4 cellular contexts compared by ENCODE assay signal in the genomic region with DNA sequence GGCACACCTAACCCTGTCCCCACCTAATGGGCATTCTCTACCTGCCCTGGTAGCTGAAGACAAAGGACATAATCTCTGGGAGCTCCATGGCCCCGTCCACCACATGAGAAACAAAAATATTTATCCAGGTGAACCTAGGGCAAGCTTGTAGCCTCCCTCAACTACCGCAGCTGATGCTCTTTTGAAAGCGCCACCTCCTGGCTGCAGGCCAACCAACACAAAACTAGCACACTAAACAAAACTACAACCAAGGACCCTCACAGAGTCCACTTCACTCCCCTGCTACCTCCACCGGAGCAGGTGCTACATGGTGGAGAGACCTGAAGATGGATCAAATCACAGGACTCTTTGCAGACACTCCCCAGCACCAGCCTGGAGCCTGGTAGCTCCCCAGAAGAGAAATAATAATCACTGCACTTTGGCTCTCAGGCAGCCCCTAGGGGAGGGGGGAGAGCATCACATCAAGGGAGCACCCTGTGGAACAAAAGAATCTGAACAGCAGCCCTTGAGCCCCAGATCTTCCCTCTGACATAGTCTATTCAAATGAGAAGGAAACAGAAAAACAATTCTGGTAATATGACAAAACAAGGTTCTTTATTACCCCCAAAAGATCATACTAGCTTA.
TF ChIP-seq lines count a peak whose summit lies in the region.

No MANE protein-coding gene starts in this region.

TF ChIP-seq in HepG2, 621 proteins besides CTCF, POLR2A, EP300 and RAD21:
- TF ChIP-seq STAG1 (CRISPR knock-in tag; IDR thresholded peaks at IDR 0.05) (peak; percentile 44), SMC3 (IDR thresholded peaks at IDR 0.05; ENCODE audit: low read length) (peak; percentile 28; the same call in 1 of the 2 replicates), THYN1 (CRISPR knock-in tag; IDR thresholded peaks at IDR 0.05; ENCODE audit: borderline replicate concordance, low read depth) (no peak)

TF ChIP-seq in GM23338, 12 proteins besides CTCF, POLR2A, EP300 and RAD21 (continues in another document):
- no peak for TF ChIP-seq ZNF114 (CRISPR knock-in tag; IDR thresholded peaks at IDR 0.05)
- TF ChIP-seq, protein P1, sequence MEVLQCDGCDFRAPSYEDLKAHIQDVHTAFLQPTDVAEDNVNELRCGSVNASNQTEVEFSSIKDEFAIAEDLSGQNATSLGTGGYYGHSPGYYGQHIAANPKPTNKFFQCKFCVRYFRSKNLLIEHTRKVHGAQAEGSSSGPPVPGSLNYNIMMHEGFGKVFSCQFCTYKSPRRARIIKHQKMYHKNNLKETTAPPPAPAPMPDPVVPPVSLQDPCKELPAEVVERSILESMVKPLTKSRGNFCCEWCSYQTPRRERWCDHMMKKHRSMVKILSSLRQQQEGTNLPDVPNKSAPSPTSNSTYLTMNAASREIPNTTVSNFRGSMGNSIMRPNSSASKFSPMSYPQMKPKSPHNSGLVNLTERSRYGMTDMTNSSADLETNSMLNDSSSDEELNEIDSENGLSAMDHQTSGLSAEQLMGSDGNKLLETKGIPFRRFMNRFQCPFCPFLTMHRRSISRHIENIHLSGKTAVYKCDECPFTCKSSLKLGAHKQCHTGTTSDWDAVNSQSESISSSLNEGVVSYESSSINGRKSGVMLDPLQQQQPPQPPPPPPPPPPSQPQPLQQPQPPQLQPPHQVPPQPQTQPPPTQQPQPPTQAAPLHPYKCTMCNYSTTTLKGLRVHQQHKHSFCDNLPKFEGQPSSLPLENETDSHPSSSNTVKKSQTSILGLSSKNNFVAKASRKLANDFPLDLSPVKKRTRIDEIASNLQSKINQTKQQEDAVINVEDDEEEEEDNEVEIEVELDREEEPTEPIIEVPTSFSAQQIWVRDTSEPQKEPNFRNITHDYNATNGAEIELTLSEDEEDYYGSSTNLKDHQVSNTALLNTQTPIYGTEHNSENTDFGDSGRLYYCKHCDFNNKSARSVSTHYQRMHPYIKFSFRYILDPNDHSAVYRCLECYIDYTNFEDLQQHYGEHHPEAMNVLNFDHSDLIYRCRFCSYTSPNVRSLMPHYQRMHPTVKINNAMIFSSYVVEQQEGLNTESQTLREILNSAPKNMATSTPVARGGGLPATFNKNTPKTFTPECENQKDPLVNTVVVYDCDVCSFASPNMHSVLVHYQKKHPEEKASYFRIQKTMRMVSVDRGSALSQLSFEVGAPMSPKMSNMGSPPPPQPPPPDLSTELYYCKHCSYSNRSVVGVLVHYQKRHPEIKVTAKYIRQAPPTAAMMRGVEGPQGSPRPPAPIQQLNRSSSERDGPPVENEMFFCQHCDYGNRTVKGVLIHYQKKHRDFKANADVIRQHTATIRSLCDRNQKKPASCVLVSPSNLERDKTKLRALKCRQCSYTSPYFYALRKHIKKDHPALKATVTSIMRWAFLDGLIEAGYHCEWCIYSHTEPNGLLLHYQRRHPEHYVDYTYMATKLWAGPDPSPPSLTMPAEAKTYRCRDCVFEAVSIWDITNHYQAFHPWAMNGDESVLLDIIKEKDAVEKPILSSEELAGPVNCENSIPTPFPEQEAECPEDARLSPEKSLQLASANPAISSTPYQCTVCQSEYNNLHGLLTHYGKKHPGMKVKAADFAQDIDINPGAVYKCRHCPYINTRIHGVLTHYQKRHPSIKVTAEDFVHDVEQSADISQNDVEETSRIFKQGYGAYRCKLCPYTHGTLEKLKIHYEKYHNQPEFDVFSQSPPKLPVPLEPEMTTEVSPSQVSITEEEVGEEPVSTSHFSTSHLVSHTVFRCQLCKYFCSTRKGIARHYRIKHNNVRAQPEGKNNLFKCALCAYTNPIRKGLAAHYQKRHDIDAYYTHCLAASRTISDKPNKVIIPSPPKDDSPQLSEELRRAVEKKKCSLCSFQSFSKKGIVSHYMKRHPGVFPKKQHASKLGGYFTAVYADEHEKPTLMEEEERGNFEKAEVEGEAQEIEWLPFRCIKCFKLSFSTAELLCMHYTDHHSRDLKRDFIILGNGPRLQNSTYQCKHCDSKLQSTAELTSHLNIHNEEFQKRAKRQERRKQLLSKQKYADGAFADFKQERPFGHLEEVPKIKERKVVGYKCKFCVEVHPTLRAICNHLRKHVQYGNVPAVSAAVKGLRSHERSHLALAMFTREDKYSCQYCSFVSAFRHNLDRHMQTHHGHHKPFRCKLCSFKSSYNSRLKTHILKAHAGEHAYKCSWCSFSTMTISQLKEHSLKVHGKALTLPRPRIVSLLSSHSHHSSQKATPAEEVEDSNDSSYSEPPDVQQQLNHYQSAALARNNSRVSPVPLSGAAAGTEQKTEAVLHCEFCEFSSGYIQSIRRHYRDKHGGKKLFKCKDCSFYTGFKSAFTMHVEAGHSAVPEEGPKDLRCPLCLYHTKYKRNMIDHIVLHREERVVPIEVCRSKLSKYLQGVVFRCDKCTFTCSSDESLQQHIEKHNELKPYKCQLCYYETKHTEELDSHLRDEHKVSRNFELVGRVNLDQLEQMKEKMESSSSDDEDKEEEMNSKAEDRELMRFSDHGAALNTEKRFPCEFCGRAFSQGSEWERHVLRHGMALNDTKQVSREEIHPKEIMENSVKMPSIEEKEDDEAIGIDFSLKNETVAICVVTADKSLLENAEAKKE (CRISPR knock-in tag; IDR thresholded peaks at IDR 0.05) = no peak
- TF ChIP-seq STAT1 (IDR thresholded peaks at IDR 0.05; ENCODE audit: unreplicated experiment) = no peak
- no peak for TF ChIP-seq CREB1 (CRISPR knock-in tag; IDR thresholded peaks at IDR 0.05; ENCODE audit: low read depth)
- no peak for TF ChIP-seq ZNF331 (CRISPR knock-in tag; IDR thresholded peaks at IDR 0.05; ENCODE audit: low read depth)
- no peak for TF ChIP-seq EZH2phosphoT487 (IDR thresholded peaks at IDR 0.05; ENCODE audit: unreplicated experiment)
- no peak for TF ChIP-seq JUNB (IDR thresholded peaks at IDR 0.05; ENCODE audit: unreplicated experiment)

TF ChIP-seq in WTC11, 78 proteins besides CTCF, POLR2A, EP300 and RAD21:
- TF ChIP-seq ETV6 (CRISPR knock-in tag; IDR thresholded peaks at IDR 0.05) = no peak
- TF ChIP-seq, protein P2, sequence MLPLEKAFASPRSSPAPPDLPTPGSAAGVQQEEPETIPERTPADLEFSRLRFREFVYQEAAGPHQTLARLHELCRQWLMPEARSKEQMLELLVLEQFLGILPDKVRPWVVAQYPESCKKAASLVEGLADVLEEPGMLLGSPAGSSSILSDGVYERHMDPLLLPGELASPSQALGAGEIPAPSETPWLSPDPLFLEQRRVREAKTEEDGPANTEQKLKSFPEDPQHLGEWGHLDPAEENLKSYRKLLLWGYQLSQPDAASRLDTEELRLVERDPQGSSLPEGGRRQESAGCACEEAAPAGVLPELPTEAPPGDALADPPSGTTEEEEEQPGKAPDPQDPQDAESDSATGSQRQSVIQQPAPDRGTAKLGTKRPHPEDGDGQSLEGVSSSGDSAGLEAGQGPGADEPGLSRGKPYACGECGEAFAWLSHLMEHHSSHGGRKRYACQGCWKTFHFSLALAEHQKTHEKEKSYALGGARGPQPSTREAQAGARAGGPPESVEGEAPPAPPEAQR (CRISPR knock-in tag; IDR thresholded peaks at IDR 0.05) = no peak
TF ChIP-seq in WTC11: peak in this region for 0.

TF ChIP-seq in SK-N-SH, 30 proteins besides CTCF, POLR2A, EP300 and RAD21:
- TF ChIP-seq ELF1 (IDR thresholded peaks at IDR 0.05) (no peak), GATA2 (CRISPR knock-in tag; IDR thresholded peaks at IDR 0.05) (no peak), ZBTB33 (IDR thresholded peaks at IDR 0.05; ENCODE audit: borderline replicate concordance, low read depth) (no peak), IRF3 (IDR thresholded peaks at IDR 0.05; ENCODE audit: low read depth, low read length) (no peak), MXI1 (IDR thresholded peaks at IDR 0.05; ENCODE audit: low read depth, low read length) (no peak), GABPA (IDR thresholded peaks at IDR 0.05; ENCODE audit: low read depth) (no peak), RXRA (IDR thresholded peaks at IDR 0.05; ENCODE audit: borderline replicate concordance, low read depth) (no peak), RFX5 (IDR thresholded peaks at IDR 0.05; ENCODE audit: low read length) (no peak), NFIC (IDR thresholded peaks at IDR 0.05; ENCODE audit: borderline replicate concordance) (no peak), RCOR1 (IDR thresholded peaks at IDR 0.05; ENCODE audit: low read length) (no peak), FOSL2 (IDR thresholded peaks at IDR 0.05; ENCODE audit: borderline replicate concordance, low read depth) (no peak), JUND (IDR thresholded peaks at IDR 0.05) (no peak), NRF1 (IDR thresholded peaks at IDR 0.05; ENCODE audit: low read depth, low read length) (no peak), SIN3A (IDR thresholded peaks at IDR 0.05; ENCODE audit: borderline replicate concordance, low read depth, low read length) (no peak), SMC3 (IDR thresholded peaks at IDR 0.05; ENCODE audit: low read depth, low read length) (no peak), TCF12 (IDR thresholded peaks at IDR 0.05) (no peak), CHD2 (IDR thresholded peaks at IDR 0.05; ENCODE audit: low read length, partially characterized antibody) (no peak), POLR2AphosphoS5 (IDR thresholded peaks at IDR 0.05; ENCODE audit: low read depth, low read length) (no peak), USF1 (IDR thresholded peaks at IDR 0.05; ENCODE audit: borderline replicate concordance, low read depth) (no peak)
TF ChIP-seq in SK-N-SH: peak in this region for 0.
